ENCODE assay signal across 24 cellular contexts in the genomic region with DNA sequence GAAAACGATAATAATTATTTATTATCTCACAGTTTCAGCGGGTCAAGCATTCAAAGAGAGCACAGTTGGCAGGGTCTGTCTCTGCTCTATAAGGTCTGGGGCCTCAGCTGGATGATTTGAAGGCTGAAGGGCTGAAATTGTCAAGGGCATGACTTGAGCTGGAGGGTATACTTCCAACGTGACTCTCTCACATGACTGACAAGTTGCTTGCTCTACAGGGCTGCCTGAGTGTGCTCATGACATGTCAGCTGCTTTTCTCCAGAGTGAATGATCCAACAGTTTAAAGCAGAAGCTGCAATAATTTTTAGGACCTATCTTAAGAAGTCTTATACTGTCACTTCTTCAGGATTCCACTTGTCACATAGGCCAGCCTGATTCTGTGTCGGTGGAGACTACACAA.
"Had no signal": no experiment of that assay in that cellular context is flagged by ENCODE, and none has a peak within 500 bp of the region (broad histone marks: within the 10 kb centered on the region; RNA-seq: fewer than 3 reads in every experiment).

No MANE protein-coding gene starts in this region.

- H3K27ac ChIP-seq: ascending aorta, breast epithelium, coronary artery, dorsolateral prefrontal cortex, foreskin keratinocyte, gastroesophageal sphincter had no signal

- ATAC-seq: activated CD8-positive, alpha-beta memory T cell treated with anti-CD3 and anti-CD28 coated beads, Interleukin-2, amount 10 ng/mL, durations not matched to agents 7 days and 5 days; activated CD8-positive, alpha-beta T cell treated with anti-CD3 and anti-CD28 coated beads, Interleukin-2, amount 10 ng/mL, durations not matched to agents 7 days and 5 days; esophagus mucosa; foreskin keratinocyte; gastroesophageal sphincter had no signal

- H3K36me3 ChIP-seq: ascending aorta, breast epithelium, gastroesophageal sphincter had no signal

- H3K27me3 ChIP-seq: ascending aorta, breast epithelium, foreskin keratinocyte, gastroesophageal sphincter had no signal

- H3K4me1 ChIP-seq: ascending aorta, breast epithelium, foreskin keratinocyte, gastroesophageal sphincter had no signal

- H3K9me3 ChIP-seq: ascending aorta, breast epithelium, gastroesophageal sphincter had no signal

- H3K4me3 ChIP-seq: ascending aorta, breast epithelium, coronary artery, dorsolateral prefrontal cortex, gastroesophageal sphincter had no signal

- DNase-seq: activated CD4-positive, alpha-beta memory T cell treated with anti-CD3 and anti-CD28 coated beads for 36 hours; activated CD4-positive, alpha-beta T cell treated with anti-CD3 and anti-CD28 coated beads for 36 hours; activated CD4-positive, alpha-beta T cell treated with anti-CD3 and anti-CD28 coated beads, Interleukin-2, amount 10 ng/mL, durations not matched to agents 24 days and 14 days; activated CD4-positive, CD25-positive, alpha-beta regulatory T cell; activated CD4-positive, CD25-positive, alpha-beta regulatory T cell treated with anti-CD3 and anti-CD28 coated beads, Interleukin-2, amount 50 U/mL, for 72 hours; activated CD8-positive, alpha-beta memory T cell treated with anti-CD3 and anti-CD28 coated beads, Interleukin-2, amount 10 ng/mL, durations not matched to agents 7 days and 5 days; activated CD8-positive, alpha-beta memory T cell treated with anti-CD3 and anti-CD28 coated beads, Interleukin-2, amount 50 U/mL, for 4 hours; activated CD8-positive, alpha-beta T cell treated with anti-CD3 and anti-CD28 coated beads, Interleukin-2, amount 10 ng/mL, durations not matched to agents 7 days and 5 days; activated gamma-delta T cell; activated naive CD4-positive, alpha-beta T cell; activated naive CD4-positive, alpha-beta T cell treated with anti-CD3 and anti-CD28 coated beads, Interleukin-2, amount 10 ng/mL, durations not matched to agents 7 days and 5 days; activated naive CD8-positive, alpha-beta T cell treated with anti-CD3 and anti-CD28 coated beads, Interleukin-2, amount 10 ng/mL, durations not matched to agents 7 days and 5 days; activated T-cell treated with anti-CD3 and anti-CD28 coated beads, Interleukin-2, amount 50 U/mL, for 1 hour; activated T-cell treated with anti-CD3 and anti-CD28 coated beads, Interleukin-2, amount 50 U/mL, for 48 hours; dorsolateral prefrontal cortex; effector memory CD4-positive, alpha-beta T cell; endodermal cell; foreskin keratinocyte; T-helper 2 cell had no signal
